Comparison of ENCODE assay signal across 17 cellular contexts in the genomic region with DNA sequence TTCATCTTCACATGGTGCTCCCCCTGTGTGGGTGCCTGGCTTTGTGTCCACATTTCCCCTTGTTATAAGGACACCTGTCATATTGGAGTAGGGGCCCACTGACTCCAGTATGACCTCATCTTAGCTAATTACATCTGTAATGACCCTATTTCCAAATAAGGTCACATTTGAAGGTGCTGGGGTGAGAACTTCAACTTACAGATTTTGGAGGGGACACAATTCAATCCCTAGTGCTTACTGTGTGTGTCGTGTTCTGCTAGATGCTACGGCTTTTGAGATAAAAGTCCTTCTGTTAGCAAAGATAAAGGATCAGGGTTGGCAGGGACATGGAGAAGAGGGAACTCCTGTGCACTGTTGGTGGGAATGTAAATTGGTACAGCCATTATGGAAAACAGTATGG.
"Had no signal": no experiment of that assay in that cellular context is flagged by ENCODE, and none has a peak within 500 bp of the region (broad histone marks: within the 10 kb centered on the region; RNA-seq: fewer than 3 reads in every experiment).

No MANE protein-coding gene starts in this region.

- H3K4me1 ChIP-seq: breast epithelium had no signal

- H3K27me3 Mint-ChIP-seq: activated CD4-positive, alpha-beta T cell treated with anti-CD3 and anti-CD28 coated beads, Interleukin-2, amount 10 ng/mL, durations not matched to agents 7 days and 5 days; activated T-cell treated with anti-CD3 and anti-CD28 coated beads, Interleukin-2, amount 50 U/mL, for 24 hours; type B pancreatic cell had no signal

- H3K36me3 ChIP-seq: ascending aorta, breast epithelium had no signal

- H3K27ac Mint-ChIP-seq: activated CD4-positive, alpha-beta T cell treated with anti-CD3 and anti-CD28 coated beads, Interleukin-2, amount 10 ng/mL, durations not matched to agents 7 days and 5 days; activated CD8-positive, alpha-beta T cell treated with anti-CD3 and anti-CD28 coated beads, Interleukin-2, amount 10 ng/mL, durations not matched to agents 7 days and 5 days; activated naive CD4-positive, alpha-beta T cell treated with anti-CD3 and anti-CD28 coated beads for 36 hours; activated T-cell treated with anti-CD3 and anti-CD28 coated beads, Interleukin-2, amount 50 U/mL, for 24 hours; nephron; T-helper 2 cell treated with Interferon-gamma antibody and Interleukin-4, amounts not matched to agents 5 μg/mL and 100 μg/mL, for 36 hours; type B pancreatic cell had no signal

- DNase-seq: activated CD4-positive, alpha-beta T cell treated with anti-CD3 and anti-CD28 coated beads, Interleukin-2, amount 10 ng/mL, durations not matched to agents 7 days and 5 days; activated CD8-positive, alpha-beta T cell treated with anti-CD3 and anti-CD28 coated beads, Interleukin-2, amount 10 ng/mL, durations not matched to agents 7 days and 5 days; activated naive CD4-positive, alpha-beta T cell treated with anti-CD3 and anti-CD28 coated beads for 36 hours; activated T-cell treated with anti-CD3 and anti-CD28 coated beads, Interleukin-2, amount 50 U/mL, for 24 hours; cerebellar nuclear complex; cortex of kidney; effector CD4-positive, alpha-beta T cell; mesendoderm; occipital lobe; spleen; stimulated activated CD4-positive, alpha-beta T cell treated with anti-CD3 and anti-CD28 coated beads, Interleukin-4, amount 100 ng/mL, for 4 hours; stimulated activated naive CD4-positive, alpha-beta T cell treated with Interleukin-2 at 50 U/mL for 16 hours had no signal

- H3K9me3 ChIP-seq: ascending aorta, breast epithelium, spleen had no signal

- ATAC-seq: activated CD8-positive, alpha-beta T cell treated with anti-CD3 and anti-CD28 coated beads, Interleukin-2, amount 10 ng/mL, durations not matched to agents 7 days and 5 days had no signal

- H3K9me3 Mint-ChIP-seq: activated CD4-positive, alpha-beta T cell treated with anti-CD3 and anti-CD28 coated beads, Interleukin-2, amount 10 ng/mL, durations not matched to agents 7 days and 5 days; activated naive CD4-positive, alpha-beta T cell treated with anti-CD3 and anti-CD28 coated beads for 36 hours; activated T-cell treated with anti-CD3 and anti-CD28 coated beads, Interleukin-2, amount 50 U/mL, for 24 hours; nephron; T-helper 2 cell treated with Interferon-gamma antibody and Interleukin-4, amounts not matched to agents 5 μg/mL and 100 μg/mL, for 36 hours; type B pancreatic cell had no signal

- H3K27me3 ChIP-seq: ascending aorta, breast epithelium, spleen had no signal

- H3K4me3 ChIP-seq: ascending aorta, breast epithelium, spleen had no signal

- H3K27ac ChIP-seq: ascending aorta, breast epithelium had no signal

- H3K4me3 Mint-ChIP-seq: activated CD4-positive, alpha-beta T cell treated with anti-CD3 and anti-CD28 coated beads, Interleukin-2, amount 10 ng/mL, durations not matched to agents 7 days and 5 days; activated CD8-positive, alpha-beta T cell treated with anti-CD3 and anti-CD28 coated beads, Interleukin-2, amount 10 ng/mL, durations not matched to agents 7 days and 5 days; activated naive CD4-positive, alpha-beta T cell treated with anti-CD3 and anti-CD28 coated beads for 36 hours; activated T-cell treated with anti-CD3 and anti-CD28 coated beads, Interleukin-2, amount 50 U/mL, for 24 hours; nephron; T-helper 2 cell treated with Interferon-gamma antibody and Interleukin-4, amounts not matched to agents 5 μg/mL and 100 μg/mL, for 36 hours; type B pancreatic cell had no signal
